In genomic region chr10:14093735-14094484, GRCh38 we compare ENCODE assay signal across 9 cellular contexts.
DNase-seq lines count a peak whose midpoint lies in the region; ATAC-seq and TF ChIP-seq lines count a peak whose summit lies in the region.
"Had no signal": no experiment of that assay in that cellular context is flagged by ENCODE, and none has a peak within 500 bp of the region (broad histone marks: within the 10 kb centered on the region; RNA-seq: fewer than 3 reads in every experiment).

No MANE protein-coding gene starts in this region.

- H3K27ac ChIP-seq in heart right ventricle: no peak overlapping the region

- H3K4me3 Mint-ChIP-seq in T-helper 17 cell (no peak overlapping the region), type B pancreatic cell (no peak overlapping the region)
- H3K4me3 Mint-ChIP-seq: T-cell had no signal

- peaks cover 0 to 12% (median 5%) of the 10 kb centered on the region in 9 donors for H3K4me1 ChIP-seq in heart right ventricle

- H3K4me1 Mint-ChIP-seq in T-helper 17 cell (peaks cover 3% of the 10 kb centered on the region), type B pancreatic cell (ENCODE audit: unreplicated experiment) (peaks cover 22% of the 10 kb centered on the region)

- DNase-seq in NCI-H82 (lab: John Stamatoyannopoulos, UW) (peak; percentile 14), NCI-H82 treated with DMSO at 0.1 percent for 48 hours (lab: John Stamatoyannopoulos, UW; ENCODE audit: unreplicated experiment) (no peak), T-helper 17 cell (no peak), heart right ventricle (no peak), type B pancreatic cell (ENCODE audit: extremely low spot score, unreplicated experiment) (no peak), ecto neural progenitor cell (ENCODE audit: low spot score) (no peak)
- no peak for DNase-seq in stimulated activated CD4-positive, alpha-beta T cell treated with anti-CD3 and anti-CD28 coated beads, Interleukin-15, amount 100 ng/mL, for 24 hours

- peaks cover 7% of the 10 kb centered on the region for H3K27me3 Mint-ChIP-seq in T-helper 17 cell
- no peaks in the 10 kb centered on the region for H3K27me3 Mint-ChIP-seq in type B pancreatic cell
- H3K27me3 Mint-ChIP-seq: T-cell had no signal

- H3K36me3 Mint-ChIP-seq in T-helper 17 cell (ENCODE audit: low read depth) (peaks cover 4% of the 10 kb centered on the region), type B pancreatic cell (no peaks in the 10 kb centered on the region)
- H3K36me3 Mint-ChIP-seq: T-cell had no signal

- 55% methylated on average over 14 of the region's 14 CpGs for WGBS in heart right ventricle, 2 donors

- H3K4me3 ChIP-seq in heart right ventricle: no peak overlapping the region

- intact Hi-C loops in heart right ventricle (cut with DNase I): loop anchor here (1.0 to 10.0 kb wide), 7 partner anchors 62 to 439 kb away; no protein-coding TSS in a partner anchor

- H3K27me3 ChIP-seq in heart right ventricle: no peaks in the 10 kb centered on the region

- H3K36me3 ChIP-seq in heart right ventricle: no peaks in the 10 kb centered on the region

- H3K9me3 ChIP-seq in T-helper 17 cell (ENCODE audit: control insufficient read depth, low read length, poor library complexity, severe bottlenecking) (no peaks in the 10 kb centered on the region), heart right ventricle (no peaks in the 10 kb centered on the region)

- no peak for ATAC-seq in T-helper 17 cell
- ATAC-seq in heart right ventricle: peak in 6 of 8 donors; percentile 25 to 63 (median 44)
- no peak for ATAC-seq in GM19452 (IDR thresholded peaks at IDR 0.05; ENCODE audit: unreplicated experiment)

- H3K9me3 Mint-ChIP-seq in type B pancreatic cell: no peaks in the 10 kb centered on the region
- H3K9me3 Mint-ChIP-seq: T-cell had no signal

- TF ChIP-seq CTCF in heart right ventricle (IDR thresholded peaks at IDR 0.05) (peak; percentile 22 to 73 (median 62)), type B pancreatic cell (conservative IDR thresholded peaks at IDR 0.05) (peak; percentile 65)

- peak overlapping the region; percentile 16 for H3K27ac Mint-ChIP-seq in T-helper 17 cell
- no peak overlapping the region for H3K27ac Mint-ChIP-seq in type B pancreatic cell
- H3K27ac Mint-ChIP-seq: T-cell had no signal

Comparison
In these comparisons a context has a peak if more than half of its experiments do, and no peak if none do; other contexts are left out.
1. ATAC-seq: peak in heart right ventricle (6 of 8); none in T-helper 17 cell (single experiment) and GM19452 (single experiment).